Comparison of ENCODE assay signal across 14 cellular contexts in the genomic region with DNA sequence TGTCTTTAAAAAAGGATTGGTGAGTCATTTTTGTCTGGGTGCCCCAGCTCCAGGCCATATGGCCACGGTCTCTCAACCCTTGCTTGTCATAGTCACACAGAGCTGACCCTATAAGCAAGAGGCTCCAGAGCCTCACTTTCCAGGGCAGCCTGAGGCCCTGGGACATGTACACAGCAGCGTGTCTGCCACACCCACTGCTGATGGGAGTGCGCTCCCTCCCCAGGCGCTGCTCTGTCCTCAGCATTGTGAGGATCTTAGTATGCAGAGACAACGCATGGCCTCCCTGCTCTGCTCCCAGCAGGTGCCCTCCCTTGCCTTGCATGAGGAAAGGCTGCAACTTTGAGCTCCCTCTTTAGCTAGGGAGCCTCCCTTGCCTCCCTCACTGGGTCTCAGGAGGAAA.
"Had no signal": no experiment of that assay in that cellular context is flagged by ENCODE, and none has a peak within 500 bp of the region (broad histone marks: within the 10 kb centered on the region; RNA-seq: fewer than 3 reads in every experiment).

No MANE protein-coding gene starts in this region.

- H3K4me3 Mint-ChIP-seq: activated CD4-positive, alpha-beta memory T cell treated with anti-CD3 and anti-CD28 coated beads for 36 hours; activated CD4-positive, alpha-beta T cell treated with anti-CD3 and anti-CD28 coated beads for 36 hours; activated CD8-positive, alpha-beta memory T cell treated with anti-CD3 and anti-CD28 coated beads, Interleukin-2, amount 10 ng/mL, durations not matched to agents 7 days and 5 days; natural killer cell; stimulated activated effector memory CD8-positive, alpha-beta T cell treated with anti-CD3 and anti-CD28 coated beads, Interleukin-12 subunit alpha, Interleukin-12 subunit beta, amount 100 ng/mL, for 72 hours had no signal

- DNase-seq: activated CD4-positive, alpha-beta memory T cell treated with anti-CD3 and anti-CD28 coated beads for 36 hours; activated CD4-positive, alpha-beta T cell treated with anti-CD3 and anti-CD28 coated beads for 36 hours; activated CD8-positive, alpha-beta memory T cell treated with anti-CD3 and anti-CD28 coated beads, Interleukin-2, amount 10 ng/mL, durations not matched to agents 7 days and 5 days; activated effector memory CD4-positive, alpha-beta T cell treated with Interleukin-2 at 50 U/mL for 16 hours; activated naive CD4-positive, alpha-beta T cell treated with anti-CD3 and anti-CD28 coated beads, Interleukin-2, amount 50 U/mL, for 16 hours; activated T-cell treated with anti-CD3 and anti-CD28 coated beads, Interleukin-2, amount 50 U/mL, for 1 hour; esophagus squamous epithelium; left ventricle myocardium inferior; natural killer cell; retina; stimulated activated CD4-positive, alpha-beta T cell treated with anti-CD3 and anti-CD28 coated beads, Interleukin-12 subunit alpha, Interleukin-12 subunit beta, amount 100 ng/mL, for 4 hours; stimulated activated CD4-positive, alpha-beta T cell treated with anti-CD3 and anti-CD28 coated beads, Interleukin-2, amount 100 ng/mL, for 24 hours; transverse colon had no signal

- H3K27ac ChIP-seq: esophagus squamous epithelium, left ventricle myocardium inferior, transverse colon had no signal

- H3K9me3 ChIP-seq: esophagus squamous epithelium, left ventricle myocardium inferior, transverse colon had no signal

- H3K4me1 Mint-ChIP-seq: activated CD8-positive, alpha-beta memory T cell treated with anti-CD3 and anti-CD28 coated beads, Interleukin-2, amount 10 ng/mL, durations not matched to agents 7 days and 5 days; natural killer cell had no signal

- H3K36me3 Mint-ChIP-seq: activated CD4-positive, alpha-beta memory T cell treated with anti-CD3 and anti-CD28 coated beads for 36 hours; activated CD8-positive, alpha-beta memory T cell treated with anti-CD3 and anti-CD28 coated beads, Interleukin-2, amount 10 ng/mL, durations not matched to agents 7 days and 5 days; natural killer cell; stimulated activated effector memory CD8-positive, alpha-beta T cell treated with anti-CD3 and anti-CD28 coated beads, Interleukin-12 subunit alpha, Interleukin-12 subunit beta, amount 100 ng/mL, for 72 hours had no signal

- H3K4me3 ChIP-seq: esophagus squamous epithelium, left ventricle myocardium inferior, transverse colon had no signal

- ATAC-seq: activated CD4-positive, alpha-beta T cell treated with anti-CD3 and anti-CD28 coated beads for 36 hours; activated CD8-positive, alpha-beta memory T cell treated with anti-CD3 and anti-CD28 coated beads, Interleukin-2, amount 10 ng/mL, durations not matched to agents 7 days and 5 days; natural killer cell; stimulated activated effector memory CD8-positive, alpha-beta T cell treated with anti-CD3 and anti-CD28 coated beads, Interleukin-12 subunit alpha, Interleukin-12 subunit beta, amount 100 ng/mL, for 72 hours had no signal

- H3K27ac Mint-ChIP-seq: activated CD4-positive, alpha-beta memory T cell treated with anti-CD3 and anti-CD28 coated beads for 36 hours; activated CD4-positive, alpha-beta T cell treated with anti-CD3 and anti-CD28 coated beads for 36 hours; activated CD8-positive, alpha-beta memory T cell treated with anti-CD3 and anti-CD28 coated beads, Interleukin-2, amount 10 ng/mL, durations not matched to agents 7 days and 5 days; natural killer cell; stimulated activated effector memory CD8-positive, alpha-beta T cell treated with anti-CD3 and anti-CD28 coated beads, Interleukin-12 subunit alpha, Interleukin-12 subunit beta, amount 100 ng/mL, for 72 hours had no signal

- H3K9me3 Mint-ChIP-seq: activated CD4-positive, alpha-beta memory T cell treated with anti-CD3 and anti-CD28 coated beads for 36 hours; natural killer cell; stimulated activated effector memory CD8-positive, alpha-beta T cell treated with anti-CD3 and anti-CD28 coated beads, Interleukin-12 subunit alpha, Interleukin-12 subunit beta, amount 100 ng/mL, for 72 hours had no signal

- H3K36me3 ChIP-seq: esophagus squamous epithelium, left ventricle myocardium inferior, transverse colon had no signal

- H3K4me1 ChIP-seq: left ventricle myocardium inferior, transverse colon had no signal
